28 cellular contexts compared by ENCODE assay signal in the genomic region with DNA sequence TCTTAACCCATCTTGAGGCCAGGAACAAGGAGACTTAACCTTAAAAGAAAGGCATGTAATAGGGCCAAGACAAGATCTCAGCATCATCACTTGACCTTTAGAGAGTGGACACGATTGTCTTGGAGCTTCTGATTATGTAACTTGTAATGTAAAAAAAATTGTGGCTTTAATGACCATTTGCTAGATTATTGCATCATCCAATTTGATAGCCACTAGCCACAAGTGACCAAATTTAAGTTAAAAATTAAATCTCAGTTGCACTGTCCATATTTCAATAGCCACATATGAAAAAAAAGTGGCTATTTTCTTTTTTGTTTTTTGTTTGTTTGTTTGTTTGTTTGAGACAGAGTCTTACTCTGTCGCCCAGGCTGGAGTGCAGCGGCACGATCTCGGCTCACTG. TPM values are rescaled to one million over a fixed set of nuclear protein-coding genes. Genes with fewer than 3 reads are reported as not detected.
"Had no signal": no experiment of that assay in that cellular context is flagged by ENCODE, and none has a peak within 500 bp of the region (broad histone marks: within the 10 kb centered on the region; RNA-seq: fewer than 3 reads in every experiment).

No MANE protein-coding gene starts in this region.

- H3K27me3 Mint-ChIP-seq: naive thymus-derived CD8-positive, alpha-beta T cell; stimulated activated naive CD8-positive, alpha-beta T cell treated with anti-CD3 and anti-CD28 coated beads, Interleukin-15, Interleukin-2, amounts not matched to agents 100 ng/mL and 50 ng/mL, for 24 hours had no signal

- H3K27ac ChIP-seq: left ventricle myocardium inferior, pancreas, prostate gland, sigmoid colon, spleen, suprapubic skin, thoracic aorta, tibial artery, upper lobe of right lung had no signal

- H3K4me1 ChIP-seq: left ventricle myocardium inferior, pancreas, prostate gland, sigmoid colon, spleen, suprapubic skin, tibial artery, upper lobe of right lung had no signal

- DNase-seq: islet precursor cell; left ventricle myocardium inferior; mesendoderm; midbrain; naive thymus-derived CD8-positive, alpha-beta T cell; nucleus accumbens; pancreas; posterior cingulate gyrus; retina; right cardiac atrium; sigmoid colon; spleen; stimulated activated CD4-positive, alpha-beta T cell treated with anti-CD3 and anti-CD28 coated beads, Interleukin-4, amount 100 ng/mL, for 24 hours; stimulated activated naive CD4-positive, alpha-beta T cell; tibial artery; upper lobe of right lung had no signal

- H3K36me3 ChIP-seq: left ventricle myocardium inferior, pancreas, prostate gland, sigmoid colon, spleen, suprapubic skin, thoracic aorta, tibial artery, upper lobe of right lung had no signal

- H3K9me3 ChIP-seq: left ventricle myocardium inferior, pancreas, prostate gland, sigmoid colon, spleen, suprapubic skin, thoracic aorta, tibial artery, upper lobe of right lung had no signal

- H3K4me1 Mint-ChIP-seq: nephron; neural crest cell; stimulated activated effector memory CD8-positive, alpha-beta T cell treated with anti-CD3 and anti-CD28 coated beads, Interleukin-12 subunit alpha, Interleukin-12 subunit beta, amount 100 ng/mL, for 72 hours had no signal

- H3K9me3 Mint-ChIP-seq: naive thymus-derived CD8-positive, alpha-beta T cell; stimulated activated effector memory CD8-positive, alpha-beta T cell treated with anti-CD3 and anti-CD28 coated beads, Interleukin-12 subunit alpha, Interleukin-12 subunit beta, amount 100 ng/mL, for 72 hours; stimulated activated naive CD8-positive, alpha-beta T cell treated with anti-CD3 and anti-CD28 coated beads, Interleukin-15, Interleukin-2, amounts not matched to agents 100 ng/mL and 50 ng/mL, for 24 hours had no signal

- H3K36me3 Mint-ChIP-seq: naive thymus-derived CD8-positive, alpha-beta T cell; stimulated activated effector memory CD8-positive, alpha-beta T cell treated with anti-CD3 and anti-CD28 coated beads, Interleukin-12 subunit alpha, Interleukin-12 subunit beta, amount 100 ng/mL, for 72 hours had no signal

- H3K27ac Mint-ChIP-seq: naive thymus-derived CD8-positive, alpha-beta T cell; stimulated activated effector memory CD8-positive, alpha-beta T cell treated with anti-CD3 and anti-CD28 coated beads, Interleukin-12 subunit alpha, Interleukin-12 subunit beta, amount 100 ng/mL, for 72 hours; stimulated activated naive CD8-positive, alpha-beta T cell treated with anti-CD3 and anti-CD28 coated beads, Interleukin-15, Interleukin-2, amounts not matched to agents 100 ng/mL and 50 ng/mL, for 24 hours had no signal

- H3K4me3 ChIP-seq: left ventricle myocardium inferior, lung, pancreas, prostate gland, sigmoid colon, spleen, suprapubic skin, thoracic aorta, tibial artery, upper lobe of right lung had no signal

- H3K4me3 Mint-ChIP-seq: naive thymus-derived CD8-positive, alpha-beta T cell; nephron; neural crest cell; stimulated activated effector memory CD8-positive, alpha-beta T cell treated with anti-CD3 and anti-CD28 coated beads, Interleukin-12 subunit alpha, Interleukin-12 subunit beta, amount 100 ng/mL, for 72 hours; stimulated activated naive CD8-positive, alpha-beta T cell treated with anti-CD3 and anti-CD28 coated beads, Interleukin-15, Interleukin-2, amounts not matched to agents 100 ng/mL and 50 ng/mL, for 24 hours had no signal

- ATAC-seq: naive thymus-derived CD8-positive, alpha-beta T cell; pancreas; right cardiac atrium; upper lobe of right lung had no signal

RNA-seq across cellular contexts. Expression of gene CXorf65, which starts 24.3 kb away (rescaled TPM):
- total RNA-seq: kidney epithelial cell, left ventricle myocardium inferior, lung, mucosa of gallbladder, neural crest cell, osteoblast, pancreas, prostate gland, sigmoid colon, subcutaneous adipose tissue, suprapubic skin, thoracic aorta, upper lobe of right lung had no signal

RNA-seq across cellular contexts. Expression of gene IL2RG, which starts 29.1 kb away (rescaled TPM):
- total RNA-seq: neural crest cell, osteoblast had no signal
